ENCODE assay signal across 9 cellular contexts in genomic region chr19:47483800-47484690, GRCh38. TPM values are rescaled to one million over a fixed set of nuclear protein-coding genes. Genes with fewer than 3 reads are reported as not detected.
A peak's percentile ranks its signal among the peaks of the same experiment; 100 is the strongest.
DNase-seq lines count a peak whose midpoint lies in the region; ATAC-seq, FAIRE-seq and TF ChIP-seq lines count a peak whose summit lies in the region.
"Had no signal": no experiment of that assay in that cellular context is flagged by ENCODE, and none has a peak within 500 bp of the region (broad histone marks: within the 10 kb centered on the region; RNA-seq: fewer than 3 reads in every experiment).

Gene KPTN, minus strand, starts transcription at chr19:47484219. Its CDS starts 59 bp downstream, at chr19:47484160.

- H2AFZ ChIP-seq in HepG2 (ENCODE audit: low read length), result peak within 1 kb of the TSS; percentile 89

- DNase-seq in BJ (ENCODE audit: low read depth) (peak; percentile 33), NCI-H69 (lab: John Stamatoyannopoulos, UW) (peak; percentile 96), HepG2 (ENCODE audit: low spot score) (peak; percentile 77)
- DNase-seq in activated CD4-positive, alpha-beta T cell treated with anti-CD3 and anti-CD28 coated beads, Interleukin-2, amount 50 U/mL, for 1 hour, result peak; percentile 88
- DNase-seq in stimulated activated CD4-positive, alpha-beta T cell treated with anti-CD3 and anti-CD28 coated beads, Interleukin-2, amount 100 ng/mL, for 4 hours (ENCODE audit: low read depth), result peak; percentile 81

- H3K27me3 ChIP-seq in BJ (ENCODE audit: control insufficient read depth, insufficient read depth, low read length) (no peaks in the 10 kb centered on the region), HepG2 (ENCODE audit: control insufficient read depth in 1 of 2, insufficient read depth in 2 of 2, low read length in 2 of 2) (no peaks in the 10 kb centered on the region)

- POLR2A ChIA-PET in BJ (lab: Charles Lee), result no interaction called here
- POLR2A ChIA-PET in HepG2 (lab: Yijun Ruan, JAX), result interaction anchor here (0.8 to 1.3 kb wide), 7 partner anchors 27 to 135 kb away, joined by 3 to 6 read pairs (median 3); partner anchors contain the start of genes DHX34 and NAPA

- CTCF ChIA-PET in BJ (lab: Yijun Ruan, JAX), result interaction anchor here (0.6 to 4.9 kb wide), 37 partner anchors 9 to 306 kb away, joined by 3 to 48 read pairs (median 4); partner anchors contain the start of genes NAPA and SLC8A2
- CTCF ChIA-PET in HepG2 (lab: Yijun Ruan, JAX; ENCODE audit: low intra/inter-chr PET ratio, low total read pairs), result interaction anchor here (1.3 to 1.8 kb wide), 2 partner anchors 47 to 214 kb away, joined by 5 to 11 read pairs; no protein-coding TSS in a partner anchor

- TF ChIP-seq POLR2A in HepG2 (IDR thresholded peaks at IDR 0.05; ENCODE audit: insufficient read depth in 1 of 2, low read depth in 2 of 2, low read length in 2 of 2), result peak; percentile 70 to 82

- intact Hi-C loops in dendritic cell treated with granulocyte-macrophage colony-stimulating factor and Interleukin-4, amounts not matched to agents 40 ng/mL and 50 ng/mL, for 4 days (cut with micrococcal nuclease), result loop anchor here (1.0 to 10.0 kb wide), 2 partner anchors 31 to 49 kb away; partner anchors contain the start of gene NAPA
- intact Hi-C loops in HepG2 (cut with micrococcal nuclease; ENCODE audit: unreplicated experiment), result no loop called here

- peak within 1 kb of the TSS; percentile 95 for H3K9ac ChIP-seq in HepG2 (ENCODE audit: insufficient read depth, low read depth, low read length)

- peak; percentile 68 for TF ChIP-seq RAD21 in HepG2 (CRISPR knock-in tag; IDR thresholded peaks at IDR 0.05)

- H3K9me3 Mint-ChIP-seq in dendritic cell treated with granulocyte-macrophage colony-stimulating factor and Interleukin-4, amounts not matched to agents 40 ng/mL and 50 ng/mL, for 4 days, result no peaks in the 10 kb centered on the region

- peaks cover 12% of the 10 kb centered on the region for H3K4me1 ChIP-seq in HepG2 (ENCODE audit: insufficient read depth, low read length)

- no peaks in the 10 kb centered on the region for H3K79me2 ChIP-seq in HepG2 (ENCODE audit: insufficient read depth, low read length)

- peak within 1 kb of the TSS; percentile 94 for H3K4me2 ChIP-seq in HepG2 (ENCODE audit: low read depth, low read length)

- H3K27ac ChIP-seq in HepG2 (ENCODE audit: extremely low read length, insufficient read depth, low read length), result peak within 1 kb of the TSS; percentile 87

- in situ Hi-C loops in HepG2 (cut with HindIII; ENCODE audit: extremely low pct_ligation_motif_present, low pct_unique_long_range_greater_than_20kb), result no loop called here

- H3K4me1 Mint-ChIP-seq in dendritic cell treated with granulocyte-macrophage colony-stimulating factor and Interleukin-4, amounts not matched to agents 40 ng/mL and 50 ng/mL, for 4 days (ENCODE audit: low read depth), result peaks cover 43% of the 10 kb centered on the region

- H3K4me3 ChIP-seq in BJ (ENCODE audit: low read depth, low read length) (peak within 1 kb of the TSS; percentile 90), HepG2 (replicated peaks in 1 of 3; ENCODE audit: insufficient read depth in 1 of 3, low read depth in 2 of 3, low read length in 3 of 3) (peak within 1 kb of the TSS; percentile 86 to 98 (median 87))

- FAIRE-seq in HepG2 (lab: Jason Lieb, UNC), result peak; percentile 60
- FAIRE-seq: colon had no signal

- peak in 1 of 2 experiments; percentile 54; a peak in 1 of 4 replicates for TF ChIP-seq EP300 in HepG2 (IDR thresholded peaks at IDR 0.05; ENCODE audit: low read depth in 2 of 2, low read length in 2 of 2)
- no peak for TF ChIP-seq EP300 in HepG2 (CRISPR knock-in tag; IDR thresholded peaks at IDR 0.05; ENCODE audit: borderline replicate concordance)

- ATAC-seq in GM19324 (IDR thresholded peaks at IDR 0.05; ENCODE audit: low FRiP score, unreplicated experiment) (peak; percentile 79), HG03521 (IDR thresholded peaks at IDR 0.05; ENCODE audit: unreplicated experiment) (peak; percentile 72), HepG2 (peak; percentile 86)

- TF ChIP-seq CTCF in BJ (IDR thresholded peaks at IDR 0.05; ENCODE audit: insufficient read depth, low read depth, low read length), result peak; percentile 98
- TF ChIP-seq CTCF in HepG2 (CRISPR knock-in tag; IDR thresholded peaks at IDR 0.05), result peak; percentile 98

- H3K9me3 ChIP-seq in HepG2 (ENCODE audit: low read length), result no peaks in the 10 kb centered on the region

- 6% methylated on average over 22 of the region's 57 CpGs for WGBS in HepG2 (ENCODE audit: low lambda C conversion rate)

- H3K4me3 Mint-ChIP-seq in dendritic cell treated with granulocyte-macrophage colony-stimulating factor and Interleukin-4, amounts not matched to agents 40 ng/mL and 50 ng/mL, for 4 days, result peak within 1 kb of the TSS; percentile 87

- peaks cover 36% of the 10 kb centered on the region for H3K36me3 Mint-ChIP-seq in dendritic cell treated with granulocyte-macrophage colony-stimulating factor and Interleukin-4, amounts not matched to agents 40 ng/mL and 50 ng/mL, for 4 days (ENCODE audit: low read depth)

- no peaks in the 10 kb centered on the region for H4K20me1 ChIP-seq in HepG2 (ENCODE audit: insufficient read depth, low read length)

- peaks cover 8% of the 10 kb centered on the region for H3K27me3 Mint-ChIP-seq in dendritic cell treated with granulocyte-macrophage colony-stimulating factor and Interleukin-4, amounts not matched to agents 40 ng/mL and 50 ng/mL, for 4 days

- BruUV-seq in HepG2 (replicated peaks; lab: Mats Ljungman, UMichigan), result TSS peak; percentile 53

- peaks cover 2% of the 10 kb centered on the region; the same call in 1 of the 2 replicates for H3K36me3 ChIP-seq in BJ (ENCODE audit: control insufficient read depth, insufficient read depth, low read length)
- H3K36me3 ChIP-seq in HepG2 (replicated peaks in 1 of 2; ENCODE audit: control insufficient read depth in 1 of 2, insufficient read depth in 2 of 2, low read length in 2 of 2), result peaks cover 0 to 3% of the 10 kb centered on the region in 2 experiments; a peak in 2 of 5 replicates

- H3K27ac Mint-ChIP-seq in dendritic cell treated with granulocyte-macrophage colony-stimulating factor and Interleukin-4, amounts not matched to agents 40 ng/mL and 50 ng/mL, for 4 days, result peak within 1 kb of the TSS; percentile 99

TF ChIP-seq in HepG2, 621 proteins besides CTCF, POLR2A, EP300 and RAD21 (continues in another document):
- TF ChIP-seq MTERF4 (CRISPR knock-in tag; IDR thresholded peaks at IDR 0.05) (no peak), MZF1 (CRISPR knock-in tag; IDR thresholded peaks at IDR 0.05; ENCODE audit: borderline replicate concordance) (no peak), RARG (CRISPR knock-in tag; IDR thresholded peaks at IDR 0.05; ENCODE audit: low read depth) (no peak), PTBP1 (IDR thresholded peaks at IDR 0.05; ENCODE audit: low read depth, low read length, poor library complexity, severe bottlenecking) (no peak), ZMYM4 (CRISPR knock-in tag; IDR thresholded peaks at IDR 0.05) (peak; percentile 61; the same call in 1 of the 2 replicates), ZNF431 (CRISPR knock-in tag; IDR thresholded peaks at IDR 0.05; ENCODE audit: borderline replicate concordance, low read depth) (0 out of 2 replicates have a peak, but pooled peaks have one; percentile 23), KLF16 (CRISPR knock-in tag; IDR thresholded peaks at IDR 0.05) (no peak), EED (CRISPR knock-in tag; IDR thresholded peaks at IDR 0.05) (0 out of 2 replicates have a peak, but pooled peaks have one; percentile 43), ZNF558 (CRISPR knock-in tag; IDR thresholded peaks at IDR 0.05; ENCODE audit: borderline replicate concordance) (peak; percentile 75; the same call in 1 of the 2 replicates), MBD4 (IDR thresholded peaks at IDR 0.05; ENCODE audit: borderline replicate concordance, low read length) (no peak), JARID2 (CRISPR knock-in tag; IDR thresholded peaks at IDR 0.05; ENCODE audit: insufficient replicate concordance) (no peak), NFATC3 (CRISPR knock-in tag; IDR thresholded peaks at IDR 0.05) (0 out of 2 replicates have a peak, but pooled peaks have one; percentile 21)

RNA-seq across cellular contexts. Expression of gene KPTN, which starts in this region (rescaled TPM):
- polyA plus RNA-seq in BJ (2011; rRNA removed), result 7.0 and 12.1 TPM in 2 replicates
- polyA minus RNA-seq in BJ (2011; rRNA and poly(A)+ RNA removed), result 4.4 and 8.2 TPM in 2 replicates
- total RNA-seq in HepG2 (2016; rRNA removed; fragmentation: Illumina TruSeq; extraction: Trizol), result 8.4 and 9.1 TPM in 2 replicates
- 2.8 and 3.3 TPM in 2 replicates for total RNA-seq in HepG2 (2016; cell fraction: cytosol; rRNA removed; fragmentation: Illumina TruSeq; extraction: Trizol; ENCODE audit: low read depth)
- total RNA-seq in HepG2 (2016; cell fraction: insoluble cytoplasmic fraction; rRNA removed; fragmentation: Illumina TruSeq; extraction: Trizol), result 8.2 and 10.6 TPM in 2 replicates
- total RNA-seq in HepG2 (2016; cell fraction: membrane; rRNA removed; fragmentation: Illumina TruSeq; extraction: Trizol), result 4.2 and 6.5 TPM in 2 replicates
- total RNA-seq in HepG2 (2016; cell fraction: nucleus; rRNA removed; fragmentation: Illumina TruSeq; extraction: Trizol), result 9.8 and 13.4 TPM in 2 replicates
- polyA plus RNA-seq in HepG2 (2011; rRNA removed), result 13.3 and 17.6 TPM in 2 replicates
- 8.3 and 11.4 TPM in 2 replicates for polyA plus RNA-seq in HepG2 (2011; cell fraction: cytosol; rRNA removed)
- polyA plus RNA-seq in HepG2 (2011; cell fraction: nucleus; rRNA removed), result 48.6 and 50.4 TPM in 2 replicates
- 9.8 and 14.4 TPM in 2 replicates for polyA plus RNA-seq in HepG2 (2012)
- polyA plus RNA-seq in HepG2 (2016; cell fraction: cytosol; fragmentation: Illumina TruSeq; extraction: Trizol; ENCODE audit: low read depth), result 4.3 and 5.1 TPM in 2 replicates
- 14.4 and 17.5 TPM in 2 replicates for polyA plus RNA-seq in HepG2 (2016; cell fraction: insoluble cytoplasmic fraction; fragmentation: Illumina TruSeq; extraction: Trizol; ENCODE audit: low read depth)
- polyA plus RNA-seq in HepG2 (2016; cell fraction: membrane; fragmentation: Illumina TruSeq; extraction: Trizol; ENCODE audit: low read depth), result 5.2 and 7.2 TPM in 2 replicates
- 29.6 and 30.0 TPM in 2 replicates for polyA plus RNA-seq in HepG2 (2016; cell fraction: nucleus; fragmentation: Illumina TruSeq; extraction: Trizol; ENCODE audit: insufficient read depth, low read depth)
- 8.3 and 15.8 TPM in 2 replicates for polyA minus RNA-seq in HepG2 (2011; rRNA and poly(A)+ RNA removed; ENCODE audit: low replicate concordance)
- polyA minus RNA-seq in HepG2 (2011; cell fraction: cytosol; rRNA and poly(A)+ RNA removed), result 5.2 TPM in 2 replicates
- polyA minus RNA-seq in HepG2 (2011; cell fraction: nucleus; rRNA and poly(A)+ RNA removed), result 3.2 and 5.5 TPM in 2 replicates

Comparison
In these comparisons a context has a peak if more than half of its experiments do, and no peak if none do; other contexts are left out.
1. Peak in every context shown above with its lines: DNase-seq, ATAC-seq, H3K4me3 ChIP-seq and H3K27ac ChIP-seq.
2. DNase-seq: peak in every context shown above with its lines; median percentile 96 in NCI-H69; 88 in activated CD4-positive, alpha-beta T cell treated with anti-CD3 and anti-CD28 coated beads, Interleukin-2, amount 50 U/mL, for 1 hour; 81 in stimulated activated CD4-positive, alpha-beta T cell treated with anti-CD3 and anti-CD28 coated beads, Interleukin-2, amount 100 ng/mL, for 4 hours; 77 in HepG2; 33 in BJ.